Comparison of ENCODE assay signal across 11 cellular contexts in genomic region chr7:121334376-121334775, GRCh38. TPM values are rescaled to one million over a fixed set of nuclear protein-coding genes. Genes with fewer than 3 reads are reported as not detected.
"Had no signal": no experiment of that assay in that cellular context is flagged by ENCODE, and none has a peak within 500 bp of the region (broad histone marks: within the 10 kb centered on the region; RNA-seq: fewer than 3 reads in every experiment).

No MANE protein-coding gene starts in this region.

- H3K4me3 ChIP-seq: GM23338 had no signal

- H3K4me2 ChIP-seq: GM23338 had no signal

- H2AFZ ChIP-seq: GM23338 had no signal

- H3K9me3 Mint-ChIP-seq: GM23338, H9, HFFc6, IgD-negative memory B cell had no signal

- DNase-seq: H9, HCEC 1CT, HFFc6, Kasumi-1, KG1 had no signal

- H3K27me3 Mint-ChIP-seq: IgD-negative memory B cell had no signal

- H3K36me3 Mint-ChIP-seq: IgD-negative memory B cell had no signal

- H3K27ac Mint-ChIP-seq: GM23338, H9, HFFc6, IgD-negative memory B cell had no signal

- FAIRE-seq: H1, H54, HTR-8/SVneo had no signal

- H3K4me3 Mint-ChIP-seq: GM23338, H9, HFFc6, IgD-negative memory B cell had no signal

- ATAC-seq: GM23338 had no signal

RNA-seq across cellular contexts. Expression of gene WNT16, which starts 5.6 kb away (rescaled TPM):
- total RNA-seq: H9, HT-29 had no signal
